In the genomic region with DNA sequence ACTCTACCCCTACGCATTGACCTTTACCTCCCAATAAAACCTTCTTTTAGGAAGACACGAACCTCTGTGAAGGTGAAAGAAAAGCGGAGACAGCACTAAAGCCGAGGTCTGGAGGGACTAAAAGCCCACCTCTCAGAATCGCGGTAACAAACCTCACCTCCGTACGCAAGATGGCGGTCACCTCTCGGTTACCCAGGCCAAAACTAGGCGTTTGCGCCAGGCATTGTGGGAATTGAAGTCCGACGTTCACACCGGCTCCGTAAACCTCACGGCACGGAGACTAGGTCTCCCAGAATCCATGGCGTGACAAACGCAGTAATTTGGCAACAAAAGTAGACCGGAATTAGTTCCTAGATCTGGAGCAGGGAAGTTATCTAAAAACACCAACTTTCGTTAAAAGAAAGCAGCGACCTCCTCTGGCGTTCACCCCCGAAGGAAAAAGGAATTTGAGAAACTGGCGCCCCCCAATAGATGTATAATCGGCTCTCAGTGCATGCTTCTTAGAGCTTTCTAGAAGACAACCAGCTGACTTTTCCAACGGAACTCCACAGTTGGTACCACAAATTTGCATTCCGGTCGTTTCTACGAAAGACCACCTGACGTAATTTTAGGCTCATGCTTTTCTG, we compare ENCODE assay signal across 8 cellular contexts. TPM values are rescaled to one million over a fixed set of nuclear protein-coding genes. Genes with fewer than 3 reads are reported as not detected.
DNase-seq lines count a peak whose midpoint lies in the region; FAIRE-seq and TF ChIP-seq lines count a peak whose summit lies in the region.

A gene (minus strand): TSS at position 175 of the 626 bp plus-strand sequence. CDS start 1,768 bp downstream, outside the sequence.

- no peak within 1 kb of the TSS for H4K8ac ChIP-seq in neuronal stem cell (ENCODE audit: low read depth, low read length)

- TF ChIP-seq CTCF in HFFc6 (IDR thresholded peaks at IDR 0.05) (peak; percentile 68), subcutaneous adipose tissue (IDR thresholded peaks at IDR 0.05; ENCODE audit: low read depth) (no peak)

- peaks cover 0 to 21% of the 10 kb centered on the region in 2 donors for H3K9me3 ChIP-seq in neuronal stem cell (replicated peaks in 1 of 2; ENCODE audit: control insufficient read depth in 2 of 2, insufficient read depth in 1 of 2, low read depth in 1 of 2, low read length in 2 of 2)

- peaks cover 48% of the 10 kb centered on the region for H3K36me3 Mint-ChIP-seq in HFFc6 (ENCODE audit: low read depth)
- peaks cover 38% of the 10 kb centered on the region for H3K36me3 Mint-ChIP-seq in activated naive CD4-positive, alpha-beta T cell treated with anti-CD3 and anti-CD28 coated beads for 36 hours (ENCODE audit: low read depth)

- peaks cover 5 to 32% of the 10 kb centered on the region in 2 donors for H3K36me3 ChIP-seq in neuronal stem cell (replicated peaks in 1 of 2; ENCODE audit: control insufficient read depth in 2 of 2, insufficient read depth in 2 of 2, low read length in 2 of 2)

- H3K27me3 ChIP-seq in neuronal stem cell (ENCODE audit: control insufficient read depth in 3 of 3, insufficient read depth in 3 of 3, low read depth in 1 of 3, low read length in 3 of 3): no peaks in the 10 kb centered on the region

- H4K91ac ChIP-seq in neuronal stem cell (ENCODE audit: low read depth, low read length, poor library complexity): peak within 1 kb of the TSS; percentile 26

- H3K27ac ChIP-seq in neuronal stem cell (replicated peaks; ENCODE audit: low read length): peak within 1 kb of the TSS; percentile 84

- H3K23ac ChIP-seq in neuronal stem cell (ENCODE audit: low read depth, low read length, poor library complexity): no peak within 1 kb of the TSS

- peak within 1 kb of the TSS; percentile 96 for H3K4me3 Mint-ChIP-seq in HFFc6
- peak within 1 kb of the TSS; percentile 97 for H3K4me3 Mint-ChIP-seq in activated naive CD4-positive, alpha-beta T cell treated with anti-CD3 and anti-CD28 coated beads for 36 hours

- H3K9me3 Mint-ChIP-seq in HFFc6: peaks cover 10% of the 10 kb centered on the region
- no peaks in the 10 kb centered on the region for H3K9me3 Mint-ChIP-seq in activated naive CD4-positive, alpha-beta T cell treated with anti-CD3 and anti-CD28 coated beads for 36 hours

- H3K14ac ChIP-seq in neuronal stem cell (ENCODE audit: low read length): no peak within 1 kb of the TSS

- H3K4me2 ChIP-seq in neuronal stem cell (ENCODE audit: insufficient read depth, low read length, poor library complexity, severe bottlenecking): peak within 1 kb of the TSS; percentile 69

- CTCF ChIA-PET in activated naive CD4-positive, alpha-beta T cell treated with anti-CD3 and anti-CD28 coated beads for 36 hours (lab: Charles Lee): interaction anchor here (0.8 to 4.0 kb wide), 8 partner anchors 32 to 628 kb away, joined by 3 to 14 read pairs (median 4); a partner anchor contains a TSS

- no peak within 1 kb of the TSS for H2BK120ac ChIP-seq in neuronal stem cell (ENCODE audit: low read depth, low read length)

- H3K4me1 Mint-ChIP-seq in HFFc6 (ENCODE audit: low read depth): peaks cover 39% of the 10 kb centered on the region
- peaks cover 37% of the 10 kb centered on the region for H3K4me1 Mint-ChIP-seq in activated naive CD4-positive, alpha-beta T cell treated with anti-CD3 and anti-CD28 coated beads for 36 hours (ENCODE audit: low read depth)

- H3K4ac ChIP-seq in neuronal stem cell (ENCODE audit: low read length): no peak within 1 kb of the TSS

- H2AFZ ChIP-seq in neuronal stem cell (ENCODE audit: low read length): peak within 1 kb of the TSS; percentile 75

- DNase-seq in GM04504 (ENCODE audit: low read depth) (peak; percentile 96), HFFc6 (peak; percentile 96), NAMALWA (ENCODE audit: low spot score) (peak; percentile 97), SK-N-DZ (ENCODE audit: low spot score) (peak; percentile 97), frontal cortex (ENCODE audit: low spot score in 2 of 2) (peak; percentile 68 to 79), neuronal stem cell (ENCODE audit: low spot score) (peak; percentile 89)
- peak; percentile 96 for DNase-seq in activated naive CD4-positive, alpha-beta T cell treated with anti-CD3 and anti-CD28 coated beads for 36 hours

- intact Hi-C loops in activated naive CD4-positive, alpha-beta T cell treated with anti-CD3 and anti-CD28 coated beads for 36 hours (cut with micrococcal nuclease): loop anchor here (1.0 to 5.0 kb wide), 13 partner anchors 48 to 1376 kb away; a partner anchor contains a TSS

- H2BK5ac ChIP-seq in neuronal stem cell (ENCODE audit: low read length): no peak within 1 kb of the TSS

- no peak within 1 kb of the TSS for H2BK12ac ChIP-seq in neuronal stem cell (ENCODE audit: low read length)

- H3K4me3 ChIP-seq in neuronal stem cell (ENCODE audit: low read length in 2 of 2): peak within 1 kb of the TSS; percentile 68 to 88

- H2AK5ac ChIP-seq in neuronal stem cell (ENCODE audit: low read depth, low read length): peak within 1 kb of the TSS; percentile 5

- H3K27ac Mint-ChIP-seq in HFFc6: peak within 1 kb of the TSS; percentile 99
- H3K27ac Mint-ChIP-seq in activated naive CD4-positive, alpha-beta T cell treated with anti-CD3 and anti-CD28 coated beads for 36 hours: peak within 1 kb of the TSS; percentile 99

- no CpG with 5 or more reads among the region's 32 CpGs for WGBS in neuronal stem cell (ENCODE audit: extremely low coverage in 2 of 2, insufficient read length in 2 of 2, insufficient replicate concordance in 1 of 2), 2 donors

- H3K27me3 Mint-ChIP-seq in HFFc6 (ENCODE audit: insufficient read depth): peaks cover 3% of the 10 kb centered on the region; the same call in 1 of the 2 replicates
- no peaks in the 10 kb centered on the region for H3K27me3 Mint-ChIP-seq in activated naive CD4-positive, alpha-beta T cell treated with anti-CD3 and anti-CD28 coated beads for 36 hours (ENCODE audit: low read depth)

- FAIRE-seq in frontal cortex (lab: Jason Lieb, UNC): peak; percentile 85

- peak within 1 kb of the TSS; percentile 85 for H3K9ac ChIP-seq in neuronal stem cell (ENCODE audit: low read depth, low read length, poor library complexity)

- H2BK15ac ChIP-seq in neuronal stem cell (ENCODE audit: low read length): no peak within 1 kb of the TSS

- H3K18ac ChIP-seq in neuronal stem cell (ENCODE audit: low read length): peak within 1 kb of the TSS; percentile 72

- H3K79me1 ChIP-seq in neuronal stem cell (ENCODE audit: low read depth, low read length): peaks cover 2% of the 10 kb centered on the region

- no peaks in the 10 kb centered on the region for H3K4me1 ChIP-seq in neuronal stem cell (ENCODE audit: control insufficient read depth in 2 of 2, insufficient read depth in 1 of 2, low read depth in 1 of 2, low read length in 2 of 2)

RNA-seq across cellular contexts. Expression of the gene that starts here (rescaled TPM):
- 10 to 100 TPM; 44.7 to 57.9 (median 50.4) TPM for total RNA-seq in HFFc6 (2021; fragmentation: NEBNext Ultra II Directional; extraction: Animal tissue kit (Norgen Biotek cat#: 25700))
- 77.9 and 85.0 TPM in 2 replicates for polyA plus RNA-seq in SK-N-DZ (2014; cell fraction: cytosol; rRNA removed)
- 105 and 106 TPM in 2 replicates for polyA plus RNA-seq in SK-N-DZ (2014; cell fraction: nucleus; rRNA removed)
- 10 to 100 TPM; 81.1 to 82.3 TPM for total RNA-seq in activated naive CD4-positive, alpha-beta T cell treated with anti-CD3 and anti-CD28 coated beads for 36 hours
- 186 TPM for total RNA-seq in frontal cortex
- polyA plus RNA-seq in neuronal stem cell (2013, experiment 1 of 2): 65.2 TPM
- 67.8 TPM for polyA plus RNA-seq in neuronal stem cell (2013, experiment 2 of 2)
- 100 to 1,000 TPM; 142 to 623 (median 163) TPM for total RNA-seq in subcutaneous adipose tissue

Comparison
In these comparisons a context has a peak if more than half of its experiments do, and no peak if none do; other contexts are left out.
1. Peak in every context shown above with its lines: DNase-seq, H3K4me3 ChIP-seq and H3K27ac ChIP-seq.